Comparison of ENCODE assay signal across 1 cellular context in the genomic region with DNA sequence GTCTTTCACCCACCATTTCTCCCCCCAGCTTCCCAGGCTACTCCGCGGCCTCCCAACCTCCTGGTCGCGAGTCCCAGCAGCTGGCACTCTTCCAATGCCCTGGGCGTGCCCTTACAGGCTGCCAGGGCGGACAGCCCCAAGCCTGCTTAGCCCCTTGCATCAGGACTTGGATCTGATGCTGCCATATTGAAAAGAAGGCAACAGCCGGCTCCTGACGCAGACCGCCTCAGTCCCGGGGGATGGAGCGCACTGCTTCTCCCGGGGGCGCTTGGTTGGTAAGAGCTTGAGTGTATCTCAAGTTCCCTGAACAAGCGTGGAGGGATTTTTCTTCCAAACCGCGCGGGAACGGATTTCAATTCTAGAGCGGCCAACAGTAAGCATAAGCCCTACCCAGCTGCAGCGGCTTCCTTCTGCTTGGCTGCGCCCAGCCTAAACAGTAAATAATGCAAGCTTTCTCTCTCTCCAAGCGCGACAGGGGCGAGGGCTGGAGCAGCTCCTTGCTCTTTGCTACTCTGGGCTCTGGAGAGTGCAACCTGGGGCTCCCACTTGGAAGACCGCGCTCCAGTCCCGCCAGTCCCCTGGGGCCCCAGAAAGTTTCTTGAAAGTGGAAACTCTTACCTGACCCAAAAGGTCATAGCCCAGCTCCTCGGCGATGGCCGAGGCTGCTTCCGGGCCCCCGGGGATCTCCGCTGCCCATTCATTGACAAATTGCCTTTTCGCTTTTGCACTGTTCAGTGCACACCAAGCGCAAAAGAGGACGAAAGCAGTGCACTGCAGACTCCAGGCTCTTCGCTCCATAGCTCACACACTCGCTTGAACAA.
TF ChIP-seq lines count a peak whose summit lies in the region.

No MANE protein-coding gene starts in this region.

TF ChIP-seq in A549, 52 proteins besides CTCF, POLR2A, EP300 and RAD21 (continued from another document):
- TF ChIP-seq ZFP36 (IDR thresholded peaks at IDR 0.05; ENCODE audit: borderline replicate concordance, partially characterized antibody) (no peak), HOXB5 (CRISPR knock-in tag; IDR thresholded peaks at IDR 0.05) (no peak), KDM5A (IDR thresholded peaks at IDR 0.05) (no peak), TP53 (CRISPR knock-in tag; IDR thresholded peaks at IDR 0.05) (no peak)
